Comparison of ENCODE assay signal across 8 cellular contexts in the genomic region with DNA sequence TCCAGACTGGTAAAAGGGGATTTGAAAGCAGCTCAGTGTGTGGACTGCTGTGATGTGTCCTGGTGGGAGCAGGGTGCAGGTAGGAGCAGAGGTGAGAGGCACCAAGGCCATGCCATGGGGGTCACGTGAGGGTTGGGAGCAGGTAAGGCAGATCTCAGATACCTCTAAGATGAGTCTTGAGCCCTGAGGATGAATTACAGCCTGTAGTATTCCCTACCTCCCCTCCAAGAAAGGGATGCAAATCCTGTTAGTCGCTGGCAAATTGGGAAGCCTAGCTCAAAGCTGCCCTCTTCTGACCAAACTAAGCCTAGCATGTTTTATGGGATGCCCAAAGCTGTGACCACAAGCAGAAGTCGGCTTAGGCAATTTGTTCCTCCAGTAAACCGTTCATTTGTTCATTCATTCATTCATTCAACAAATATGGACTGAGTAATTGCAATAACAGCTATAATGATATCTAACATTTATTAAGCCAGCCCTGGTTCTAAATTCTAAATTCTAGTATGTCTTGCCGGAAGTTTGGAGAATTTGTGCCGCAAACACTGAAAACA. TPM values are rescaled to one million over a fixed set of nuclear protein-coding genes. Genes with fewer than 3 reads are reported as not detected.
DNase-seq lines count a peak whose midpoint lies in the region; ATAC-seq and TF ChIP-seq lines count a peak whose summit lies in the region.

No MANE protein-coding gene starts in this region.

- H3K4me1 ChIP-seq in iPS-20b (ENCODE audit: insufficient read depth, low read length) (peaks cover 13% of the 10 kb centered on the region), spleen (peaks cover 9 to 44% (median 28%) of the 10 kb centered on the region in 6 donors)

- intact Hi-C loops in MCF 10A (cut with micrococcal nuclease) (loop anchor here (1.0 to 2.0 kb wide), 2 partner anchors 52 to 97 kb away; no protein-coding TSS in a partner anchor), spleen (cut with DNase I; ENCODE audit: low total_unique reads) (loop anchor here (2.0 kb wide), 1 partner anchor 53 kb away; no protein-coding TSS in a partner anchor)

- H3K4me3 Mint-ChIP-seq in T-helper 17 cell (peak overlapping the region; percentile 55), MCF 10A (ENCODE audit: unreplicated experiment) (no peak overlapping the region)

- WGBS in spleen, 5 donors = 32 to 39% (median 35%) methylated on average over 6 of the region's 6 CpGs

- H3K27me3 ChIP-seq in iPS-20b (ENCODE audit: insufficient read depth, low read length) = peaks cover 8% of the 10 kb centered on the region; the same call in 1 of the 2 replicates
- H3K27me3 ChIP-seq in spleen (replicated peaks in 1 of 7) = peaks cover 0 to 12% (median 0%) of the 10 kb centered on the region in 7 donors

- H3K27ac Mint-ChIP-seq in T-helper 17 cell (no peak overlapping the region), MCF 10A (ENCODE audit: low read depth, unreplicated experiment) (no peak overlapping the region)

- no TSS peak for BruUV-seq in MCF 10A (replicated peaks; lab: Mats Ljungman, UMichigan)

- H3K36me3 ChIP-seq in iPS-20b (ENCODE audit: insufficient read depth, low read depth, low read length) (no peaks in the 10 kb centered on the region), spleen (no peaks in the 10 kb centered on the region)

- no peaks in the 10 kb centered on the region for H3K9me3 ChIP-seq in T-helper 17 cell (ENCODE audit: control insufficient read depth, low read length, poor library complexity, severe bottlenecking)
- H3K9me3 ChIP-seq in iPS-20b (ENCODE audit: insufficient read depth, low read depth, low read length) = no peaks in the 10 kb centered on the region
- no peaks in the 10 kb centered on the region for H3K9me3 ChIP-seq in spleen

- H3K4me3 ChIP-seq in iPS-20b (ENCODE audit: low read length) (no peak overlapping the region), spleen (no peak overlapping the region)

- peak overlapping the region; percentile 32; the same call in 1 of the 2 replicates for H3K9ac ChIP-seq in iPS-20b (ENCODE audit: low read depth, low read length)

- POLR2A ChIA-PET in MCF 10A (lab: Yijun Ruan, JAX) = interaction anchor here (0.5 to 9.8 kb wide), 15 partner anchors 11 to 175 kb away, joined by 3 to 335 read pairs (median 4); no protein-coding TSS in a partner anchor

- H3K27me3 Mint-ChIP-seq in T-helper 17 cell = peaks cover 26% of the 10 kb centered on the region
- H3K27me3 Mint-ChIP-seq in MCF 10A (ENCODE audit: insufficient read depth, unreplicated experiment) = peaks cover 28% of the 10 kb centered on the region

- peaks cover 26% of the 10 kb centered on the region for H3K4me1 Mint-ChIP-seq in T-helper 17 cell
- H3K4me1 Mint-ChIP-seq in MCF 10A (ENCODE audit: insufficient read depth, unreplicated experiment) = peaks cover 19% of the 10 kb centered on the region

- no peak for TF ChIP-seq POLR2A in spleen (IDR thresholded peaks at IDR 0.05)

- H3K9me3 Mint-ChIP-seq in MCF 10A (ENCODE audit: unreplicated experiment) = no peaks in the 10 kb centered on the region

- TF ChIP-seq CTCF in MCF 10A (IDR thresholded peaks at IDR 0.05; ENCODE audit: unreplicated experiment) = peak; percentile 99
- TF ChIP-seq CTCF in spleen (IDR thresholded peaks at IDR 0.05 in 8 of 11, conservative IDR thresholded peaks at IDR 0.05 in 3 of 11) = peak; percentile 62 to 93 (median 83)

- H3K27ac ChIP-seq in iPS-20b (ENCODE audit: low read length) (no peak overlapping the region), spleen (peak overlapping the region in 2 of 8 donors; percentile 23 to 45)

- no peak for ATAC-seq in T-helper 17 cell
- ATAC-seq in GM21423 (IDR thresholded peaks at IDR 0.05; ENCODE audit: unreplicated experiment) = no peak

- peak; percentile 32 for DNase-seq in stimulated activated CD4-positive, alpha-beta T cell treated with anti-CD3 and anti-CD28 coated beads, Interleukin-12 subunit alpha, Interleukin-12 subunit beta, amount 100 ng/mL, for 4 hours
- DNase-seq in stimulated activated CD4-positive, alpha-beta T cell treated with anti-CD3 and anti-CD28 coated beads, Interleukin-4, amount 100 ng/mL, for 1 hour = no peak
- DNase-seq in NCI-H1436 (lab: John Stamatoyannopoulos, UW) (peak; percentile 65), T-helper 17 cell (peak in 2 of 3 donors; percentile 23 to 51), MCF 10A (ENCODE audit: unreplicated experiment) (peak; percentile 95), spleen (no peak)

- CTCF ChIA-PET in MCF 10A (lab: Yijun Ruan, JAX) = interaction anchor here (0.6 to 27.7 kb wide), 64 partner anchors 8 to 1025 kb away, joined by 3 to 1857 read pairs (median 4); partner anchors contain the start of genes KLHDC8A and TMCC2

- peaks cover 6% of the 10 kb centered on the region for H3K36me3 Mint-ChIP-seq in T-helper 17 cell (ENCODE audit: low read depth)
- no peaks in the 10 kb centered on the region for H3K36me3 Mint-ChIP-seq in MCF 10A (ENCODE audit: insufficient read depth, unreplicated experiment)

RNA-seq across cellular contexts. Expression of gene NUAK2, which starts 3.9 kb away (rescaled TPM):
- total RNA-seq in T-helper 17 cell (1 to 10 TPM; 5.1 to 8.6 TPM), MCF 10A (2022) (2.8 and 6.0 TPM in 2 replicates), spleen (10 to 100 TPM in 6 of 7 donors, 1 to 10 TPM in 1; 9.3 to 32.7 (median 20.0) TPM)
- 1 to 10 TPM; 5.7 to 6.6 (median 5.8) TPM for polyA plus RNA-seq in spleen

RNA-seq across cellular contexts. Expression of gene KLHDC8A, which starts 31.3 kb away (rescaled TPM):
- not detected for total RNA-seq in T-helper 17 cell
- not detected in 2 replicates for total RNA-seq in MCF 10A (2022)
- 1 to 10 TPM in 1 of 7 donors, under 1 TPM in 3, not detected in 3; 0.17 to 2.8 (median 0.62) TPM for total RNA-seq in spleen
- under 1 TPM; 0.26 to 0.48 (median 0.39) TPM for polyA plus RNA-seq in spleen

Comparison
In these comparisons a context has a peak if more than half of its experiments do, and no peak if none do; other contexts are left out.
1. DNase-seq: peak in stimulated activated CD4-positive, alpha-beta T cell treated with anti-CD3 and anti-CD28 coated beads, Interleukin-12 subunit alpha, Interleukin-12 subunit beta, amount 100 ng/mL, for 4 hours (single experiment), NCI-H1436 (single experiment), T-helper 17 cell (2 of 3) and MCF 10A (single experiment); none in stimulated activated CD4-positive, alpha-beta T cell treated with anti-CD3 and anti-CD28 coated beads, Interleukin-4, amount 100 ng/mL, for 1 hour (single experiment) and spleen (single experiment).